Comparison of ENCODE assay signal across 8 cellular contexts in the genomic region with DNA sequence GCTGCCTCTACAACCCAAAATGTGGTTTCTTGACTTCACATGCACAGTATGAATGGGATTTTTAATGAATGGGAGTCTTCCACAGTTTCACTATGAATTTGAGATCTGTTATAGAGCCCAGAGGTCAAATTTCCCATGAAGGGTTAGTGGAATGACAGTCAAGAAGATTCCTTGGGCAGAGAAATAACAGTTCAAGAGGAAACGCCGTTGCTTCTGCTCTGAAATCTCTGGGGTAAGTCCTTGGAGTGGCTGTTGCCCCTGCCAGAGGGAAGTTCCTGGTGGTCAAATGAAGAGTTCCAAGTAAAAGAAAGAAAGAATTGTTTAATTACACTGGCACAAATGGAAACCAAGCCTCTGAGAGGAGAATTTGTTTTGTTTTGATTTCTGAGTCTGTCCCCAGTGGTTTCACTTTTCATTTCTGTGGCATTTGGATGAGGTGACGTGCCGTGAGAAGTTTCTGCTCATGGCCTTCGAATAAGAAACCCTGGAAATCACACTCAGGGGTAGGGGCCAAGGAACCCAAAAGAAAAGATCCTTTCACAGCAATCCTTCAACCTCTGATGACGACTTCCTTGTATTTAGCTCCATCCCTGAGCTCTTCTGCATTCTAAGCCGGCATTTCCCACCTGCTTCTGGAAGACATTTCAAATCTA.
DNase-seq lines count a peak whose midpoint lies in the region; ATAC-seq and TF ChIP-seq lines count a peak whose summit lies in the region.

No MANE protein-coding gene starts in this region.

- peak overlapping the region; percentile 3 for H3K4me2 ChIP-seq in Loucy (ENCODE audit: low read depth, low read length, poor library complexity, severe bottlenecking)

- intact Hi-C loops in right cardiac atrium (cut with DNase I): no loop called here

- peak overlapping the region; percentile 58 for H3K27ac ChIP-seq in right cardiac atrium (ENCODE audit: low read length)

- H3K9me2 ChIP-seq in Loucy (replicated peaks; ENCODE audit: low read depth, low read length): no peaks in the 10 kb centered on the region

- H2AFZ ChIP-seq in Loucy (ENCODE audit: low read length): no peak overlapping the region

- in situ Hi-C loops in KBM-7 (cut with MboI; ENCODE audit: low pct_unique_long_range_greater_than_20kb, low sequenced_read_pairs): no loop called here

- ATAC-seq in GM21390 (IDR thresholded peaks at IDR 0.05; ENCODE audit: unreplicated experiment) (peak; percentile 95), right cardiac atrium (no peak)

- H4K20me1 ChIP-seq in Loucy (ENCODE audit: insufficient read depth, low read length, poor library complexity, severe bottlenecking): no peaks in the 10 kb centered on the region

- H3K9me3 ChIP-seq in Loucy (ENCODE audit: insufficient read depth, low read depth, low read length) (no peaks in the 10 kb centered on the region), right cardiac atrium (ENCODE audit: control insufficient read depth, low read length) (no peaks in the 10 kb centered on the region)

- H3K9ac ChIP-seq in Loucy (ENCODE audit: low read depth, low read length, poor library complexity, severe bottlenecking): no peak overlapping the region

- 38% methylated on average over 7 of the region's 7 CpGs for WGBS in right cardiac atrium

- TF ChIP-seq CTCF in GM06990 (IDR thresholded peaks at IDR 0.05; ENCODE audit: insufficient read depth, low read length, poor library complexity, severe bottlenecking) (no peak), Loucy (conservative IDR thresholded peaks at IDR 0.05; ENCODE audit: low read length) (no peak)

- H3K4me1 ChIP-seq in Loucy (ENCODE audit: insufficient read depth, low read length, poor library complexity, severe bottlenecking) (no peaks in the 10 kb centered on the region), right cardiac atrium (ENCODE audit: control insufficient read depth, insufficient read depth, low read length) (peaks cover 2% of the 10 kb centered on the region)

- no peaks in the 10 kb centered on the region for H3F3A ChIP-seq in Loucy (ENCODE audit: low read depth)

- H3K79me2 ChIP-seq in Loucy (ENCODE audit: insufficient read depth, low read length): no peaks in the 10 kb centered on the region

- DNase-seq in GM06990 (ENCODE audit: extremely low read depth, insufficient read length) (peak; percentile 18), right cardiac atrium (no peak), KBM-7 (no peak), SIG-M5 (lab: John Stamatoyannopoulos, UW) (no peak), NOMO-1 (lab: John Stamatoyannopoulos, UW; ENCODE audit: unreplicated experiment in 2 of 2) (no peak), NCI-H1105 treated with DMSO at 0.1 percent for 48 hours (lab: John Stamatoyannopoulos, UW) (no peak)

- H3K27me3 ChIP-seq in GM06990 (replicated peaks; ENCODE audit: control insufficient read depth, insufficient read depth, low read length): no peaks in the 10 kb centered on the region
- H3K27me3 ChIP-seq in Loucy (ENCODE audit: insufficient read depth, low read length, poor library complexity, severe bottlenecking): no peaks in the 10 kb centered on the region
- no peaks in the 10 kb centered on the region for H3K27me3 ChIP-seq in right cardiac atrium (ENCODE audit: control insufficient read depth, insufficient read depth)

- no peaks in the 10 kb centered on the region for H3K36me3 ChIP-seq in GM06990 (ENCODE audit: control insufficient read depth, insufficient read depth, low read length)
- H3K36me3 ChIP-seq in Loucy (ENCODE audit: insufficient read depth, low read length): no peaks in the 10 kb centered on the region

- peak overlapping the region; percentile 52 for H3K4me3 ChIP-seq in GM06990 (replicated peaks; ENCODE audit: low read depth, low read length)
- H3K4me3 ChIP-seq in Loucy (ENCODE audit: low read length, poor library complexity, severe bottlenecking): no peak overlapping the region
- peak overlapping the region; percentile 67 for H3K4me3 ChIP-seq in right cardiac atrium (ENCODE audit: low read length)
